ENCODE assay signal across 8 cellular contexts in the genomic region with DNA sequence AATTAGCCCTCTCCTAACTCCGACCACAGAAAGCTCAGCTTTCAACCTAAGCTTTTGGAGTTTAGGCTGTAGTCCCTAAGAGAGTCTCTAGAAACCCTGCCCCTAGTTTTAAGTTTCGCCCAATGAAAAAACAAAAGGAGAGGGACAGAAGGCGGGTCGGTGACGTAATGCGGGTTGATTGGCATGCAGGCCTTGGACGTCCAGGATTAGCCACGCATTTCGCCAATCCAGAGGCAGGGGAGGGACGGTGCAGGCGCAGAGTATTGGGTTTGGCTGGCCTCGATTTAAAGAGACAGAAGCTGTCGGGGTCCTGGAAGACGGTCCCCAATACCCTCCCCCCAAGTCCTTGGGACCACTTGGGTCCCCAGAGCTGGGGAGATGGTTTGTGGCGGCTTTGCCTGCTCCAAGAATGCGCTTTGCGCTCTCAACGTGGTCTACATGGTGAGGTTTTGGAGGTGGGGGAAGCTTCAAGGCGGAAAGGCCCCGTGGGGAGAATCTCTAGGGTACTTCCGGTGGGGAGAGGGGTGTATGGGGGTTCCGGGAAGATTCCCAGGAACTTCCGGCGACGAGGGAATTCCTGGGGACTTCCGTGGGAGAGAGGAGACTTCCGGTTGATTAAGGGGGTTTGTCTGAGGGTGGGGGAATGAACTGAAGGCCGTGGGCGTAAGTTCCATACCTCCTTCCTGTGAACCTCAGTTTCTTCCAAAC. TPM values are rescaled to one million over a fixed set of nuclear protein-coding genes. Genes with fewer than 3 reads are reported as not detected.
A peak's percentile ranks its signal among the peaks of the same experiment; 100 is the strongest.
DNase-seq lines count a peak whose midpoint lies in the region; ATAC-seq and TF ChIP-seq lines count a peak whose summit lies in the region.

A gene with protein sequence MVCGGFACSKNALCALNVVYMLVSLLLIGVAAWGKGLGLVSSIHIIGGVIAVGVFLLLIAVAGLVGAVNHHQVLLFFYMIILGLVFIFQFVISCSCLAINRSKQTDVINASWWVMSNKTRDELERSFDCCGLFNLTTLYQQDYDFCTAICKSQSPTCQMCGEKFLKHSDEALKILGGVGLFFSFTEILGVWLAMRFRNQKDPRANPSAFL (plus strand): TSS at position 263 of the 708 bp plus-strand sequence. CDS start 116 bp downstream, at position 379.

- POLR2A ChIA-PET in naive thymus-derived CD4-positive, alpha-beta T cell (lab: Charles Lee), result interaction anchor here (0.6 to 2.2 kb wide), 6 partner anchors 9 to 213 kb away, joined by 3 to 12 read pairs (median 4); no protein-coding TSS in a partner anchor

- peaks cover 16% of the 10 kb centered on the region for H3K36me3 ChIP-seq in H7 (replicated peaks; ENCODE audit: control insufficient read depth, insufficient read depth, low read length)
- peaks cover 0 to 23% (median 5%) of the 10 kb centered on the region in 3 experiments for H3K36me3 ChIP-seq in naive thymus-derived CD4-positive, alpha-beta T cell (ENCODE audit: control insufficient read depth in 2 of 3, insufficient read depth in 3 of 3, low read length in 3 of 3)

- peaks cover 35 to 64% (median 52%) of the 10 kb centered on the region in 7 donors for H3K4me1 Mint-ChIP-seq in naive thymus-derived CD4-positive, alpha-beta T cell
- peaks cover 62% of the 10 kb centered on the region for H3K4me1 Mint-ChIP-seq in stimulated activated memory B cell treated with anti-CD40 and anti-IgM and Interleukin-4, amounts not matched to agents 10 μg/mL and 1 μg/mL and 100 μg/mL, for 72 hours

- peak within 1 kb of the TSS; percentile 88 to 97 (median 95) for H3K27ac Mint-ChIP-seq in naive thymus-derived CD4-positive, alpha-beta T cell
- peak within 1 kb of the TSS; percentile 97 for H3K27ac Mint-ChIP-seq in stimulated activated memory B cell treated with anti-CD40 and anti-IgM and Interleukin-4, amounts not matched to agents 10 μg/mL and 1 μg/mL and 100 μg/mL, for 72 hours

- DNase-seq in EL, result peak; percentile 98
- DNase-seq in H7, result peak; percentile 94
- DNase-seq in M059J (ENCODE audit: low read depth), result peak; percentile 98
- DNase-seq in activated T-helper 9 cell treated with anti-CD3 and anti-CD28 coated beads, Interleukin-2, amount 50 U/mL, for 16 hours (ENCODE audit: low read depth), result peak; percentile 89
- DNase-seq in fibroblast of mammary gland (ENCODE audit: low read depth), result peak; percentile 99
- peak; percentile 70 to 97 (median 94) for DNase-seq in naive thymus-derived CD4-positive, alpha-beta T cell

- H3K9me3 ChIP-seq in naive thymus-derived CD4-positive, alpha-beta T cell (ENCODE audit: control insufficient read depth in 2 of 3, low read length in 3 of 3), result no peaks in the 10 kb centered on the region

- CTCF ChIA-PET in naive thymus-derived CD4-positive, alpha-beta T cell (lab: Charles Lee), result interaction anchor here (1.1 to 1.9 kb wide), 3 partner anchors 12 to 117 kb away, joined by 3 to 10 read pairs (median 4); partner anchors contain the start of genes EEF1AKMT3 and METTL1

- H3K27ac ChIP-seq in naive thymus-derived CD4-positive, alpha-beta T cell (ENCODE audit: low read depth, low read length), result peak within 1 kb of the TSS; percentile 91

- peak; percentile 89 for ATAC-seq in naive thymus-derived CD4-positive, alpha-beta T cell
- peak; percentile 96 for ATAC-seq in stimulated activated memory B cell treated with anti-CD40 and anti-IgM and Interleukin-4, amounts not matched to agents 10 μg/mL and 1 μg/mL and 100 μg/mL, for 72 hours

- H3K27me3 Mint-ChIP-seq in naive thymus-derived CD4-positive, alpha-beta T cell, result no peaks in the 10 kb centered on the region
- H3K27me3 Mint-ChIP-seq in stimulated activated memory B cell treated with anti-CD40 and anti-IgM and Interleukin-4, amounts not matched to agents 10 μg/mL and 1 μg/mL and 100 μg/mL, for 72 hours, result no peaks in the 10 kb centered on the region

- peaks cover 0 to 13% (median 4%) of the 10 kb centered on the region in 5 donors for H3K36me3 Mint-ChIP-seq in naive thymus-derived CD4-positive, alpha-beta T cell
- peaks cover 28% of the 10 kb centered on the region for H3K36me3 Mint-ChIP-seq in stimulated activated memory B cell treated with anti-CD40 and anti-IgM and Interleukin-4, amounts not matched to agents 10 μg/mL and 1 μg/mL and 100 μg/mL, for 72 hours

- peaks cover 32% of the 10 kb centered on the region for H3K27me3 ChIP-seq in H7 (ENCODE audit: control insufficient read depth, insufficient read depth, low read length)
- no peaks in the 10 kb centered on the region for H3K27me3 ChIP-seq in naive thymus-derived CD4-positive, alpha-beta T cell (ENCODE audit: control insufficient read depth in 2 of 2, insufficient read depth in 2 of 2, low read length in 2 of 2)

- H3K4me1 ChIP-seq in naive thymus-derived CD4-positive, alpha-beta T cell (ENCODE audit: control insufficient read depth in 2 of 2, insufficient read depth in 2 of 2, low read length in 2 of 2), result peaks cover 33 to 34% of the 10 kb centered on the region in 2 donors

- peaks cover 0 to 2% (median 0%) of the 10 kb centered on the region in 11 donors for H3K9me3 Mint-ChIP-seq in naive thymus-derived CD4-positive, alpha-beta T cell
- no peaks in the 10 kb centered on the region for H3K9me3 Mint-ChIP-seq in stimulated activated memory B cell treated with anti-CD40 and anti-IgM and Interleukin-4, amounts not matched to agents 10 μg/mL and 1 μg/mL and 100 μg/mL, for 72 hours

- intact Hi-C loops in naive thymus-derived CD4-positive, alpha-beta T cell (cut with micrococcal nuclease), result loop anchor here (1.0 to 10.0 kb wide), 9 partner anchors 7 to 1818 kb away; partner anchors contain the start of genes CDK4 (in 2 of the 2), RPL41 (in 2 of the 2), ZC3H10 (in 2 of the 2) and ARHGAP9 (in 1 of the 2)

- H3K4me3 ChIP-seq in H7 (ENCODE audit: insufficient read depth, low read depth, low read length) (peak within 1 kb of the TSS; percentile 81), fibroblast of mammary gland (ENCODE audit: control insufficient read depth, low read depth, low read length) (peak within 1 kb of the TSS; percentile 97)
- peak within 1 kb of the TSS; percentile 92 for H3K4me3 ChIP-seq in naive thymus-derived CD4-positive, alpha-beta T cell (ENCODE audit: low read length)

- no peak for TF ChIP-seq CTCF in fibroblast of mammary gland (conservative IDR thresholded peaks at IDR 0.05; ENCODE audit: control insufficient read depth, insufficient read depth, low read depth, low read length)

- peak; percentile 56; the same call in 1 of the 2 replicates for TF ChIP-seq POLR2A in Raji (IDR thresholded peaks at IDR 0.05; ENCODE audit: insufficient read depth, low read depth, low read length)

- H3K4me3 Mint-ChIP-seq in naive thymus-derived CD4-positive, alpha-beta T cell, result peak within 1 kb of the TSS; percentile 82 to 100 (median 91)
- H3K4me3 Mint-ChIP-seq in stimulated activated memory B cell treated with anti-CD40 and anti-IgM and Interleukin-4, amounts not matched to agents 10 μg/mL and 1 μg/mL and 100 μg/mL, for 72 hours, result peak within 1 kb of the TSS; percentile 85

RNA-seq across cellular contexts. Expression of the gene that starts here (rescaled TPM):
- 12.9 and 17.6 TPM in 2 replicates for total RNA-seq in H7 (2014; rRNA removed; shearing (Covaris generic))
- total RNA-seq in M059J (2014; rRNA removed; shearing (Covaris generic)), result 36.2 and 57.0 TPM in 2 replicates
- 10 to 100 TPM; 12.3 to 23.9 (median 20.3) TPM for total RNA-seq in naive thymus-derived CD4-positive, alpha-beta T cell
- polyA plus RNA-seq in naive thymus-derived CD4-positive, alpha-beta T cell, result 10 to 100 TPM; 50.1 to 50.5 TPM

Comparison
In these comparisons a context has a peak if more than half of its experiments do, and no peak if none do; other contexts are left out.
1. Peak in every context shown above with its lines: DNase-seq, ATAC-seq, H3K4me3 ChIP-seq and H3K27ac ChIP-seq.